10 cellular contexts compared by ENCODE assay signal in the genomic region with DNA sequence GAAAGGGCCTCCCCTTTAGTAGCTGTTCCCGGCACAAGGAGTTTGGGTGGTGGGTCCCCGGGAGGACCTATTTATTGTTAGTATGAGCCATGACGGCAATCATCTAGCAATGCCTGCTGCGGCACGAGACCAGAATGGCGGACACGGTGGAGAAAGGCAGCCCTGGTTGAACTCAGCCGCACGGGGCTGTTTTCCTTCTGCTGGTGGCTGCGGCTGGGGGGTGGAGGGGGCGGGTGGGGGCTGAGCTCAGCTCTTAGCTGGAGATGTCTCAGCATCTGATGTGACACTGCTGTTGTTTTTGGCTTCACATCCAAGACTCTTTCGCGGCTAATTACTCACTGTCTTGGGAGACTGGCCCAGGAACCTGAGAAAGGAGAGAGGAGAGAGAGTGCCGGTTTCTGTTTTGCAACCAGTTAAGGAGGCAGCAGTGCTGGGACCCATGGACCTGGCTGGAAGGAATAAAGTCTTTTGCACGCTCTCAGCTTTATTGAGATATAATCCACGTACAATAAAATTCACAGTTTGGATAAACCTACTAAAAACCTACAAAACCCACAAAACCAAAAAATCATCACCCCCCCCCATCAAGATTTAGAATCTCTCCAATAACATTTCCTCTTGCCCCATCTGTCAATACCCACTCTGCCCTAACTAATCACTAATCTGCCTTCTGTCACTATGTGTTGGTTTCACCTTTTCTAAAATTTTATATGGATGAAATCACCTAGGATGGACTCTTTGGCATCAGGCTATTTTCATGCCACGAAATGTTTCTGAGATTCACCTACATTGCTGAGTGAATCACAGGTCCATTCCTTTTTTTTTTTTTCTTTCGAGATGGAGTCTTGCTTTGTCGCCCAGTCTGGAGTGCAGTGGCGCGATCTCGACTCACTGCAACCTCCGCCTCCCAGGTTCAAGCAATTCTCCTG.
A peak's percentile ranks its signal among the peaks of the same experiment; 100 is the strongest.
DNase-seq lines count a peak whose midpoint lies in the region; ATAC-seq and TF ChIP-seq lines count a peak whose summit lies in the region.
"Had no signal": no experiment of that assay in that cellular context is flagged by ENCODE, and none has a peak within 500 bp of the region (broad histone marks: within the 10 kb centered on the region; RNA-seq: fewer than 3 reads in every experiment).

No MANE protein-coding gene starts in this region.

- ATAC-seq in HG02588 (IDR thresholded peaks at IDR 0.05; ENCODE audit: unreplicated experiment) = no peak
- no peak for ATAC-seq in T-cell (replicated peaks in 1 of 4)

- no peak for TF ChIP-seq CTCF in foreskin fibroblast (IDR thresholded peaks at IDR 0.05; ENCODE audit: low read depth, low read length)

- no peaks in the 10 kb centered on the region for H3K4me1 Mint-ChIP-seq in T-cell

- peaks cover under 1% of the 10 kb centered on the region; the same call in 1 of the 2 replicates for H3K27me3 ChIP-seq in SJSA1 (replicated peaks)

- no peak overlapping the region for H3K4me3 Mint-ChIP-seq in T-cell

- H3K4me1 ChIP-seq in SJSA1 (replicated peaks) = no peaks in the 10 kb centered on the region
- H3K4me1 ChIP-seq: HAP-1 had no signal

- peak; percentile 47 for DNase-seq in DMS79 treated with DMSO at 0.1 percent for 48 hours (lab: John Stamatoyannopoulos, UW)
- peak; percentile 59 to 78 for DNase-seq in SJSA1 (ENCODE audit: low read depth in 1 of 2, low spot score in 2 of 2)
- DNase-seq in foreskin fibroblast = peak; percentile 87 to 92
- DNase-seq in renal cortical epithelial cell (ENCODE audit: low read depth) = peak; percentile 79
- DNase-seq in T-helper 9 cell = no peak
- DNase-seq in NCI-H1105 treated with DMSO at 0.1 percent for 48 hours (lab: John Stamatoyannopoulos, UW) = no peak
- no peak for DNase-seq in T-cell
- DNase-seq: DMS53 had no signal

- H3K9me3 Mint-ChIP-seq in T-cell = no peaks in the 10 kb centered on the region

- POLR2A ChIA-PET in T-cell (lab: Charles Lee) = no interaction called here

- no peaks in the 10 kb centered on the region for H3K36me3 Mint-ChIP-seq in T-cell

- no peaks in the 10 kb centered on the region for H3K9me3 ChIP-seq in SJSA1 (replicated peaks)
- H3K9me3 ChIP-seq: HAP-1 had no signal

- no peak overlapping the region for H3K27ac Mint-ChIP-seq in T-cell

- CTCF ChIA-PET in T-cell (lab: Charles Lee) = no interaction called here

- H3K4me3 ChIP-seq in SJSA1 (no peak overlapping the region), foreskin fibroblast (ENCODE audit: low read depth in 1 of 2, low read length in 2 of 2) (peak overlapping the region; percentile 25 to 45)
- H3K4me3 ChIP-seq: HAP-1 had no signal

- no peak overlapping the region for H3K27ac ChIP-seq in SJSA1

- no peaks in the 10 kb centered on the region for H3K36me3 ChIP-seq in SJSA1
- H3K36me3 ChIP-seq: HAP-1 had no signal

- H3K27me3 Mint-ChIP-seq in T-cell = peaks cover 10 to 12% of the 10 kb centered on the region in 2 donors

Comparison
In these comparisons a context has a peak if more than half of its experiments do, and no peak if none do; other contexts are left out.
1. DNase-seq: peak in DMS79 treated with DMSO at 0.1 percent for 48 hours (single experiment), SJSA1 (2 of 2), foreskin fibroblast (2 of 2) and renal cortical epithelial cell (single experiment); none in T-helper 9 cell (single experiment), NCI-H1105 treated with DMSO at 0.1 percent for 48 hours (single experiment) and T-cell (0 of 34).